26 cellular contexts compared by ENCODE assay signal in genomic region chr5:94853122-94853521, GRCh38.
"Had no signal": no experiment of that assay in that cellular context is flagged by ENCODE, and none has a peak within 500 bp of the region (broad histone marks: within the 10 kb centered on the region; RNA-seq: fewer than 3 reads in every experiment).

No MANE protein-coding gene starts in this region.

- ATAC-seq: activated CD8-positive, alpha-beta T cell treated with anti-CD3 and anti-CD28 coated beads for 36 hours; activated naive CD4-positive, alpha-beta T cell treated with anti-CD3 and anti-CD28 coated beads, Interleukin-2, amount 50 U/mL, for 72 hours; body of pancreas; Panc1 had no signal

- H3K9me3 ChIP-seq: adrenal gland, body of pancreas, breast epithelium, SJCRH30 had no signal

- H3K9me3 Mint-ChIP-seq: activated CD4-positive, alpha-beta T cell treated with anti-CD3 and anti-CD28 coated beads, Interleukin-2, amount 10 ng/mL, durations not matched to agents 24 days and 14 days; activated CD8-positive, alpha-beta T cell treated with anti-CD3 and anti-CD28 coated beads for 36 hours; activated naive CD4-positive, alpha-beta T cell treated with anti-CD3 and anti-CD28 coated beads for 36 hours; activated naive CD4-positive, alpha-beta T cell treated with anti-CD3 and anti-CD28 coated beads, Interleukin-2, amount 50 U/mL, for 72 hours; activated T-cell treated with anti-CD3 and anti-CD28 coated beads, Interleukin-2, amount 50 U/mL, for 24 hours; activated T-helper 2 cell treated with anti-CD3 and anti-CD28 coated beads, Interferon-gamma antibody, Interleukin-2, Interleukin-4, amounts not matched to agents 10 μg/mL and 5 μg/mL and 100 μg/mL, durations not matched to agents 14 hours and 24 hours and 36 hours had no signal

- H3K27ac ChIP-seq: adrenal gland, body of pancreas, breast epithelium, SJCRH30, SK-N-MC, WERI-Rb-1 had no signal

- H3K36me3 Mint-ChIP-seq: activated naive CD4-positive, alpha-beta T cell treated with anti-CD3 and anti-CD28 coated beads, Interleukin-2, amount 50 U/mL, for 72 hours had no signal

- H3K4me3 Mint-ChIP-seq: activated CD4-positive, alpha-beta T cell treated with anti-CD3 and anti-CD28 coated beads, Interleukin-2, amount 10 ng/mL, durations not matched to agents 24 days and 14 days; activated CD8-positive, alpha-beta T cell treated with anti-CD3 and anti-CD28 coated beads for 36 hours; activated naive CD4-positive, alpha-beta T cell treated with anti-CD3 and anti-CD28 coated beads for 36 hours; activated T-cell treated with anti-CD3 and anti-CD28 coated beads, Interleukin-2, amount 50 U/mL, for 24 hours had no signal

- H3K4me1 ChIP-seq: adrenal gland, body of pancreas, breast epithelium had no signal

- H3K36me3 ChIP-seq: adrenal gland, breast epithelium, SJCRH30, WERI-Rb-1 had no signal

- H3K27me3 Mint-ChIP-seq: activated T-cell treated with anti-CD3 and anti-CD28 coated beads, Interleukin-2, amount 50 U/mL, for 24 hours had no signal

- DNase-seq: activated CD4-positive, alpha-beta T cell treated with anti-CD3 and anti-CD28 coated beads, Interleukin-2, amount 10 ng/mL, durations not matched to agents 24 days and 14 days; activated CD4-positive, alpha-beta T cell treated with anti-CD3 and anti-CD28 coated beads, Interleukin-2, amount 50 U/mL, for 4 hours; activated CD8-positive, alpha-beta T cell treated with anti-CD3 and anti-CD28 coated beads for 36 hours; activated gamma-delta T cell; activated naive CD4-positive, alpha-beta T cell treated with anti-CD3 and anti-CD28 coated beads for 36 hours; activated T-cell treated with anti-CD3 and anti-CD28 coated beads, Interleukin-2, amount 50 U/mL, for 24 hours; adrenal gland; body of pancreas; NCI-H1105; NCI-H1417 treated with DMSO at 0.1 percent for 48 hours; NCI-H1694; NCI-H1930; NCI-H2081 treated with DMSO at 0.1 percent for 48 hours; NCI-H226; NCI-H446 treated with DMSO at 0.1 percent for 48 hours; NCI-H524; NK-92 treated with Interleukin-12 subunit alpha and Interleukin-12 subunit beta, amount 100 ng/mL, for 24 hours; SHP77; SJCRH30; T1000; WERI-Rb-1 had no signal

- H3K27ac Mint-ChIP-seq: activated CD4-positive, alpha-beta T cell treated with anti-CD3 and anti-CD28 coated beads, Interleukin-2, amount 10 ng/mL, durations not matched to agents 24 days and 14 days; activated naive CD4-positive, alpha-beta T cell treated with anti-CD3 and anti-CD28 coated beads for 36 hours; activated naive CD4-positive, alpha-beta T cell treated with anti-CD3 and anti-CD28 coated beads, Interleukin-2, amount 50 U/mL, for 72 hours; activated T-cell treated with anti-CD3 and anti-CD28 coated beads, Interleukin-2, amount 50 U/mL, for 24 hours; activated T-helper 2 cell treated with anti-CD3 and anti-CD28 coated beads, Interferon-gamma antibody, Interleukin-2, Interleukin-4, amounts not matched to agents 10 μg/mL and 5 μg/mL and 100 μg/mL, durations not matched to agents 14 hours and 24 hours and 36 hours had no signal

- H3K27me3 ChIP-seq: adrenal gland, body of pancreas, breast epithelium, SJCRH30 had no signal

- H3K4me3 ChIP-seq: adrenal gland, body of pancreas, breast epithelium, SJCRH30, SK-N-MC had no signal
